ENCODE assay signal across 30 cellular contexts in genomic region chr9:28435456-28435855, GRCh38.
"Had no signal": no experiment of that assay in that cellular context is flagged by ENCODE, and none has a peak within 500 bp of the region (broad histone marks: within the 10 kb centered on the region; RNA-seq: fewer than 3 reads in every experiment).

No MANE protein-coding gene starts in this region.

- H3K27me3 ChIP-seq: Peyer's patch, SJSA1 had no signal

- H3K9me2 ChIP-seq: SK-N-SH had no signal

- H3K4me3 ChIP-seq: Peyer's patch, SJSA1 had no signal

- H3K36me3 ChIP-seq: Peyer's patch, SJSA1 had no signal

- H3K4me1 ChIP-seq: Peyer's patch, SJSA1 had no signal

- H3K9ac ChIP-seq: KMS-11, SK-N-SH had no signal

- H3K4me2 ChIP-seq: KMS-11, SK-N-SH had no signal

- H3K27ac ChIP-seq: KMS-11, Peyer's patch, SJSA1 had no signal

- ATAC-seq: PC-3 had no signal

- H3K9me3 ChIP-seq: Peyer's patch, SJSA1, SK-N-SH had no signal

- DNase-seq: Karpas-422, MM.1S, MV-4-11, NCI-H1092, NCI-H1105, NCI-H1417 treated with DMSO at 0.1 percent for 48 hours, NCI-H1436 treated with DMSO at 0.1 percent for 48 hours, NCI-H1694 treated with DMSO at 0.1 percent for 48 hours, NCI-H187 treated with DMSO at 0.1 percent for 48 hours, NCI-H2029, NCI-H2081, NCI-H226, NCI-H446 treated with DMSO at 0.1 percent for 48 hours, NCI-H510A, NCI-H524, NCI-H526, NCI-H69, NCI-H748 treated with DMSO at 0.1 percent for 48 hours, NCI-H82, OCI-M1, PC-3, Peyer's patch, Right ventricle myocardium superior, RPMI8226, SHP77 treated with DMSO at 0.1 percent for 48 hours, SK-N-SH, SW 1271, T-helper 1 cell had no signal
